ENCODE assay signal across 12 cellular contexts in genomic region chr12:77402726-77403125, GRCh38.
A peak's percentile ranks its signal among the peaks of the same experiment; 100 is the strongest.
DNase-seq lines count a peak whose midpoint lies in the region; ATAC-seq, FAIRE-seq and TF ChIP-seq lines count a peak whose summit lies in the region.
"Had no signal": no experiment of that assay in that cellular context is flagged by ENCODE, and none has a peak within 500 bp of the region (broad histone marks: within the 10 kb centered on the region; RNA-seq: fewer than 3 reads in every experiment).

No MANE protein-coding gene starts in this region.

- in situ Hi-C loops in astrocyte of the cerebellum (cut with HindIII; ENCODE audit: low sequenced_read_pairs) = no loop called here

- no peak overlapping the region for H3K4me3 ChIP-seq in astrocyte of the cerebellum (ENCODE audit: low read depth, low read length)
- H3K4me3 ChIP-seq: GM12878, psoas muscle had no signal

- DNase-seq in D721Med (ENCODE audit: insufficient read length, low spot score) (no peak), NCI-H1105 treated with DMSO at 0.1 percent for 48 hours (lab: John Stamatoyannopoulos, UW) (peak; percentile 89), astrocyte of the cerebellum (ENCODE audit: low read depth) (peak; percentile 66), lung microvascular endothelial cell (ENCODE audit: low read depth in 2 of 2) (peak; percentile 1 to 11)
- DNase-seq in activated naive CD4-positive, alpha-beta T cell (lab: John Stamatoyannopoulos, UW) = no peak
- DNase-seq: midbrain; psoas muscle; stimulated activated naive CD8-positive, alpha-beta T cell treated with anti-CD3 and anti-CD28 coated beads, Interleukin-15, amount 100 ng/mL, for 72 hours had no signal

- peak; percentile 11 for FAIRE-seq in D721Med (lab: Jason Lieb, UNC)
- FAIRE-seq: GM12878 had no signal

- TF ChIP-seq CTCF in D721Med (IDR thresholded peaks at IDR 0.05; ENCODE audit: insufficient read depth, missing control alignments) (no peak), astrocyte of the cerebellum (IDR thresholded peaks at IDR 0.05; ENCODE audit: low read depth, low read length, missing control alignments) (no peak)

- ATAC-seq in GM21619 (IDR thresholded peaks at IDR 0.05; ENCODE audit: unreplicated experiment) (no peak), HG03196 (IDR thresholded peaks at IDR 0.05; ENCODE audit: unreplicated experiment) (no peak), HG03460 (IDR thresholded peaks at IDR 0.05; ENCODE audit: unreplicated experiment) (no peak)
- ATAC-seq: GM12878; psoas muscle; stimulated activated naive CD8-positive, alpha-beta T cell treated with anti-CD3 and anti-CD28 coated beads, Interleukin-15, amount 100 ng/mL, for 72 hours had no signal

Comparison
In these comparisons a context has a peak if more than half of its experiments do, and no peak if none do; other contexts are left out.
1. DNase-seq: peak in NCI-H1105 treated with DMSO at 0.1 percent for 48 hours (single experiment), astrocyte of the cerebellum (single experiment) and lung microvascular endothelial cell (2 of 2); none in D721Med (single experiment) and activated naive CD4-positive, alpha-beta T cell (0 of 4).